39 cellular contexts compared by ENCODE assay signal in genomic region chr6:47435254-47435612, GRCh38.
"Had no signal": no experiment of that assay in that cellular context is flagged by ENCODE, and none has a peak within 500 bp of the region (broad histone marks: within the 10 kb centered on the region; RNA-seq: fewer than 3 reads in every experiment).

No MANE protein-coding gene starts in this region.

- H3K27me3 ChIP-seq: adrenal gland, cardiac muscle cell had no signal

- H3K4me1 Mint-ChIP-seq: activated CD4-positive, alpha-beta T cell treated with anti-CD3 and anti-CD28 coated beads, Interleukin-2, amount 10 ng/mL, durations not matched to agents 24 days and 14 days; activated naive CD8-positive, alpha-beta T cell treated with anti-CD3 and anti-CD28 coated beads for 36 hours; activated T-helper 17 cell treated with anti-CD3 and anti-CD28 coated beads, Interleukin-2, amount 50 U/mL, for 72 hours; brain; central memory CD8-positive, alpha-beta T cell had no signal

- H3K36me3 Mint-ChIP-seq: activated naive CD8-positive, alpha-beta T cell treated with anti-CD3 and anti-CD28 coated beads for 36 hours; brain had no signal

- H3K27ac ChIP-seq: adrenal gland, cardiac muscle cell, VCaP had no signal

- H3K4me3 ChIP-seq: adrenal gland, cardiac muscle cell had no signal

- DNase-seq: activated B cell treated with CpG ODN at 0.5 μM for 24 hours; activated CD4-positive, alpha-beta memory T cell treated with anti-CD3 and anti-CD28 coated beads for 36 hours; activated CD4-positive, alpha-beta T cell treated with anti-CD3 and anti-CD28 coated beads for 4 hours; activated CD4-positive, alpha-beta T cell treated with anti-CD3 and anti-CD28 coated beads, Interleukin-2, amount 10 ng/mL, durations not matched to agents 24 days and 14 days; activated CD4-positive, alpha-beta T cell treated with anti-CD3 and anti-CD28 coated beads, Interleukin-2, amount 50 U/mL, for 1 hour; activated CD4-positive, alpha-beta T cell treated with anti-CD3 and anti-CD28 coated beads, Interleukin-2, amount 50 U/mL, for 4 hours; activated CD4-positive, CD25-positive, alpha-beta regulatory T cell treated with anti-CD3 and anti-CD28 coated beads, Interleukin-2, amount 50 U/mL, for 72 hours; activated CD8-positive, alpha-beta memory T cell treated with anti-CD3 and anti-CD28 coated beads, Interleukin-2, amount 50 U/mL, for 4 hours; activated CD8-positive, alpha-beta T cell treated with anti-CD3 and anti-CD28 coated beads for 36 hours; activated effector memory CD4-positive, alpha-beta T cell treated with anti-CD3 and anti-CD28 coated beads, Interleukin-2, amount 50 U/mL, for 16 hours; activated gamma-delta T cell treated with Interleukin-2 at 50 U/mL for 16 hours; activated naive CD4-positive, alpha-beta T cell; activated naive CD4-positive, alpha-beta T cell treated with anti-CD3 and anti-CD28 coated beads for 36 hours; activated naive CD4-positive, alpha-beta T cell treated with anti-CD3 and anti-CD28 coated beads, Interleukin-2, amount 50 U/mL, for 16 hours; activated naive CD8-positive, alpha-beta T cell treated with anti-CD3 and anti-CD28 coated beads for 36 hours; activated T-cell treated with anti-CD3 and anti-CD28 coated beads for 4 hours; activated T-cell treated with anti-CD3 and anti-CD28 coated beads, Interleukin-2, amount 50 U/mL, for 1 hour; activated T-cell treated with anti-CD3 and anti-CD28 coated beads, Interleukin-2, amount 50 U/mL, for 4 hours; activated T-cell treated with anti-CD3 and anti-CD28 coated beads, Interleukin-2, amount 50 U/mL, for 72 hours; adrenal gland; amniotic stem cell; aorta; caudate nucleus; cerebellar nuclear complex; T-helper 1 cell; T-helper 2 cell; T-helper 9 cell had no signal

- H3K27me3 Mint-ChIP-seq: activated B cell treated with CpG ODN at 0.5 μM for 24 hours; activated CD8-positive, alpha-beta T cell treated with anti-CD3 and anti-CD28 coated beads for 36 hours; activated naive CD8-positive, alpha-beta T cell treated with anti-CD3 and anti-CD28 coated beads for 36 hours; activated T-helper 17 cell treated with anti-CD3 and anti-CD28 coated beads, Interleukin-2, amount 50 U/mL, for 72 hours had no signal

- FAIRE-seq: astrocyte, bronchial epithelial cell, TTC549 had no signal

- ATAC-seq: activated CD8-positive, alpha-beta T cell treated with anti-CD3 and anti-CD28 coated beads for 36 hours; activated naive CD4-positive, alpha-beta T cell treated with anti-CD3 and anti-CD28 coated beads, Interleukin-2, amount 50 U/mL, for 72 hours; activated T-cell treated with anti-CD3 and anti-CD28 coated beads, Interleukin-2, amount 50 U/mL, for 4 hours; activated T-cell treated with anti-CD3 and anti-CD28 coated beads, Interleukin-2, amount 50 U/mL, for 72 hours; activated T-helper 17 cell treated with anti-CD3 and anti-CD28 coated beads, Interleukin-2, amount 50 U/mL, for 72 hours had no signal

- H3K27ac Mint-ChIP-seq: activated B cell treated with CpG ODN at 0.5 μM for 24 hours; activated CD4-positive, alpha-beta memory T cell treated with anti-CD3 and anti-CD28 coated beads for 36 hours; activated CD4-positive, alpha-beta T cell treated with anti-CD3 and anti-CD28 coated beads, Interleukin-2, amount 10 ng/mL, durations not matched to agents 24 days and 14 days; activated CD8-positive, alpha-beta T cell treated with anti-CD3 and anti-CD28 coated beads for 36 hours; activated naive CD4-positive, alpha-beta T cell treated with anti-CD3 and anti-CD28 coated beads for 36 hours; activated naive CD4-positive, alpha-beta T cell treated with anti-CD3 and anti-CD28 coated beads, Interleukin-2, amount 50 U/mL, for 72 hours; activated naive CD8-positive, alpha-beta T cell treated with anti-CD3 and anti-CD28 coated beads for 36 hours; activated T-helper 1 cell treated with anti-CD3 and anti-CD28 coated beads, Interleukin-12 subunit alpha, Interleukin-12 subunit beta, Interleukin-2, Interleukin-4 antibody, amounts not matched to agents 30 ng/mL and 10 ng/mL and 1 ng/mL, durations not matched to agents 14 hours and 24 hours and 36 hours; activated T-helper 17 cell treated with anti-CD3 and anti-CD28 coated beads, Interleukin-2, amount 50 U/mL, for 72 hours; brain; T-helper 1 cell treated with Interleukin-12 subunit alpha and Interleukin-12 subunit beta and Interleukin-4 antibody, amounts not matched to agents 30 μg/mL and 1 μg/mL, for 36 hours; T-helper 2 cell treated with Interferon-gamma antibody and Interleukin-4, amounts not matched to agents 5 μg/mL and 100 μg/mL, for 36 hours had no signal

- H3K4me3 Mint-ChIP-seq: activated B cell treated with CpG ODN at 0.5 μM for 24 hours; activated CD4-positive, alpha-beta memory T cell treated with anti-CD3 and anti-CD28 coated beads for 36 hours; activated CD4-positive, alpha-beta T cell treated with anti-CD3 and anti-CD28 coated beads, Interleukin-2, amount 10 ng/mL, durations not matched to agents 24 days and 14 days; activated CD8-positive, alpha-beta T cell treated with anti-CD3 and anti-CD28 coated beads for 36 hours; activated naive CD4-positive, alpha-beta T cell treated with anti-CD3 and anti-CD28 coated beads for 36 hours; activated naive CD8-positive, alpha-beta T cell treated with anti-CD3 and anti-CD28 coated beads for 36 hours; activated T-cell treated with anti-CD3 and anti-CD28 coated beads, Interleukin-2, amount 50 U/mL, for 4 hours; activated T-cell treated with anti-CD3 and anti-CD28 coated beads, Interleukin-2, amount 50 U/mL, for 72 hours; activated T-helper 1 cell treated with anti-CD3 and anti-CD28 coated beads, Interleukin-12 subunit alpha, Interleukin-12 subunit beta, Interleukin-2, Interleukin-4 antibody, amounts not matched to agents 30 ng/mL and 10 ng/mL and 1 ng/mL, durations not matched to agents 14 hours and 24 hours and 36 hours; activated T-helper 17 cell treated with anti-CD3 and anti-CD28 coated beads, Interleukin-2, amount 50 U/mL, for 72 hours; brain; central memory CD8-positive, alpha-beta T cell; T-helper 1 cell treated with Interleukin-12 subunit alpha and Interleukin-12 subunit beta and Interleukin-4 antibody, amounts not matched to agents 30 μg/mL and 1 μg/mL, for 36 hours; T-helper 2 cell treated with Interferon-gamma antibody and Interleukin-4, amounts not matched to agents 5 μg/mL and 100 μg/mL, for 36 hours had no signal

- H3K4me1 ChIP-seq: adrenal gland had no signal

- H3K36me3 ChIP-seq: adrenal gland, cardiac muscle cell had no signal

- H3K9me3 ChIP-seq: adrenal gland had no signal
